Comparison of ENCODE assay signal across 14 cellular contexts in genomic region chr16:68273459-68273858, GRCh38. TPM values are rescaled to one million over a fixed set of nuclear protein-coding genes. Genes with fewer than 3 reads are reported as not detected.
A peak's percentile ranks its signal among the peaks of the same experiment; 100 is the strongest.
DNase-seq lines count a peak whose midpoint lies in the region; ATAC-seq and TF ChIP-seq lines count a peak whose summit lies in the region.
"Had no signal": no experiment of that assay in that cellular context is flagged by ENCODE, and none has a peak within 500 bp of the region (broad histone marks: within the 10 kb centered on the region; RNA-seq: fewer than 3 reads in every experiment).

No MANE protein-coding gene starts in this region.

- peaks cover 3% of the 10 kb centered on the region for H3K79me1 ChIP-seq in neuronal stem cell (ENCODE audit: low read depth, low read length)

- H2AK5ac ChIP-seq in neuronal stem cell (ENCODE audit: low read depth, low read length): no peak overlapping the region

- H3K36me3 ChIP-seq in Peyer's patch (peaks cover 0 to 16% (median 0%) of the 10 kb centered on the region in 3 donors), neuronal stem cell (replicated peaks in 1 of 2; ENCODE audit: control insufficient read depth in 2 of 2, insufficient read depth in 2 of 2, low read length in 2 of 2) (peaks cover 8 to 14% of the 10 kb centered on the region in 2 donors)
- H3K36me3 ChIP-seq: neutrophil had no signal

- H3K27ac ChIP-seq in Peyer's patch (peak overlapping the region in 3 of 4 donors; percentile 16 to 67 (median 53)), neuronal stem cell (replicated peaks; ENCODE audit: low read length) (no peak overlapping the region)
- H3K27ac ChIP-seq: neutrophil, PC-9 had no signal

- DNase-seq in activated T-cell treated with anti-CD3 and anti-CD28 coated beads, Interleukin-2, amount 50 U/mL, for 4 hours: no peak
- no peak for DNase-seq in activated T-cell treated with anti-CD3 and anti-CD28 coated beads, Interleukin-2, amount 50 U/mL, for 48 hours
- DNase-seq in Peyer's patch: no peak
- DNase-seq in central memory CD8-positive, alpha-beta T cell (ENCODE audit: low spot score in 2 of 2): no peak
- DNase-seq in stimulated activated naive CD8-positive, alpha-beta T cell treated with anti-CD3 and anti-CD28 coated beads, Interleukin-15, amount 100 ng/mL, for 72 hours: no peak
- DNase-seq in NCI-H82 treated with DMSO at 0.1 percent for 48 hours (lab: John Stamatoyannopoulos, UW; ENCODE audit: unreplicated experiment): no peak
- DNase-seq in NCI-H2081 treated with DMSO at 0.1 percent for 48 hours (lab: John Stamatoyannopoulos, UW): no peak
- DNase-seq in neuronal stem cell (ENCODE audit: low spot score): no peak
- DNase-seq: ACHN, H7, hippocampal formation, NCI-H446 treated with DMSO at 0.1 percent for 48 hours, PC-9 had no signal

- no peak for TF ChIP-seq CTCF in Peyer's patch (IDR thresholded peaks at IDR 0.05)

- no peak overlapping the region for H3K4ac ChIP-seq in neuronal stem cell (ENCODE audit: low read length)

- no peak overlapping the region for H2BK120ac ChIP-seq in neuronal stem cell (ENCODE audit: low read depth, low read length)

- H3K9ac ChIP-seq in neuronal stem cell (ENCODE audit: low read depth, low read length, poor library complexity): no peak overlapping the region

- H3K36me3 Mint-ChIP-seq in activated T-cell treated with anti-CD3 and anti-CD28 coated beads, Interleukin-2, amount 50 U/mL, for 4 hours (ENCODE audit: insufficient read depth): peaks cover 30% of the 10 kb centered on the region
- H3K36me3 Mint-ChIP-seq in central memory CD8-positive, alpha-beta T cell (ENCODE audit: insufficient read depth): peaks cover 21% of the 10 kb centered on the region

- no peak overlapping the region for H3K14ac ChIP-seq in neuronal stem cell (ENCODE audit: low read length)

- H2BK12ac ChIP-seq in neuronal stem cell (ENCODE audit: low read length): no peak overlapping the region

- H3K4me1 ChIP-seq in Peyer's patch: peaks cover 0 to 26% (median 13%) of the 10 kb centered on the region in 4 donors
- peaks cover 3% of the 10 kb centered on the region in 2 donors for H3K4me1 ChIP-seq in neuronal stem cell (ENCODE audit: control insufficient read depth in 2 of 2, insufficient read depth in 1 of 2, low read depth in 1 of 2, low read length in 2 of 2)

- H3K4me2 ChIP-seq in neuronal stem cell (ENCODE audit: insufficient read depth, low read length, poor library complexity, severe bottlenecking): no peak overlapping the region
- H3K4me2 ChIP-seq: PC-9 had no signal

- no peak overlapping the region for H2BK15ac ChIP-seq in neuronal stem cell (ENCODE audit: low read length)

- no CpG with 5 or more reads among the region's 5 CpGs for WGBS in neuronal stem cell (ENCODE audit: extremely low coverage in 2 of 2, insufficient read length in 2 of 2, insufficient replicate concordance in 1 of 2), 2 donors

- H3K4me1 Mint-ChIP-seq in activated T-cell treated with anti-CD3 and anti-CD28 coated beads, Interleukin-2, amount 50 U/mL, for 4 hours (ENCODE audit: low read depth): peaks cover 78% of the 10 kb centered on the region
- H3K4me1 Mint-ChIP-seq in central memory CD8-positive, alpha-beta T cell: peaks cover 40% of the 10 kb centered on the region
- peaks cover 80% of the 10 kb centered on the region for H3K4me1 Mint-ChIP-seq in stimulated activated naive CD8-positive, alpha-beta T cell treated with anti-CD3 and anti-CD28 coated beads, Interleukin-15, amount 100 ng/mL, for 72 hours

- H3K9me3 Mint-ChIP-seq in activated T-cell treated with anti-CD3 and anti-CD28 coated beads, Interleukin-2, amount 50 U/mL, for 4 hours: no peaks in the 10 kb centered on the region
- no peaks in the 10 kb centered on the region for H3K9me3 Mint-ChIP-seq in central memory CD8-positive, alpha-beta T cell
- no peaks in the 10 kb centered on the region for H3K9me3 Mint-ChIP-seq in stimulated activated naive CD8-positive, alpha-beta T cell treated with anti-CD3 and anti-CD28 coated beads, Interleukin-15, amount 100 ng/mL, for 72 hours

- no peak overlapping the region for H4K91ac ChIP-seq in neuronal stem cell (ENCODE audit: low read depth, low read length, poor library complexity)

- H2BK5ac ChIP-seq in neuronal stem cell (ENCODE audit: low read length): no peak overlapping the region

- H3K27ac Mint-ChIP-seq in central memory CD8-positive, alpha-beta T cell (ENCODE audit: low read depth): peak overlapping the region; percentile 42
- H3K27ac Mint-ChIP-seq in stimulated activated naive CD8-positive, alpha-beta T cell treated with anti-CD3 and anti-CD28 coated beads, Interleukin-15, amount 100 ng/mL, for 72 hours: peak overlapping the region; percentile 66 to 86

- no peak overlapping the region for H4K8ac ChIP-seq in neuronal stem cell (ENCODE audit: low read depth, low read length)

- H3K27me3 ChIP-seq in Peyer's patch (no peaks in the 10 kb centered on the region), neuronal stem cell (ENCODE audit: control insufficient read depth in 3 of 3, insufficient read depth in 3 of 3, low read depth in 1 of 3, low read length in 3 of 3) (no peaks in the 10 kb centered on the region)
- H3K27me3 ChIP-seq: neutrophil had no signal

- no peak overlapping the region for H3K23ac ChIP-seq in neuronal stem cell (ENCODE audit: low read depth, low read length, poor library complexity)

- H3K18ac ChIP-seq in neuronal stem cell (ENCODE audit: low read length): no peak overlapping the region

- no peaks in the 10 kb centered on the region for H3K9me3 ChIP-seq in Peyer's patch
- H3K9me3 ChIP-seq in neuronal stem cell (replicated peaks in 1 of 2; ENCODE audit: control insufficient read depth in 2 of 2, insufficient read depth in 1 of 2, low read depth in 1 of 2, low read length in 2 of 2): no peaks in the 10 kb centered on the region
- H3K9me3 ChIP-seq: neutrophil had no signal

- TF ChIP-seq POLR2A in Peyer's patch (IDR thresholded peaks at IDR 0.05): no peak

- ATAC-seq in activated T-cell treated with anti-CD3 and anti-CD28 coated beads, Interleukin-2, amount 50 U/mL, for 4 hours: no peak
- no peak for ATAC-seq in central memory CD8-positive, alpha-beta T cell (replicated peaks; ENCODE audit: extremely low read depth, poor library complexity, severe bottlenecking)
- no peak for ATAC-seq in stimulated activated naive CD8-positive, alpha-beta T cell treated with anti-CD3 and anti-CD28 coated beads, Interleukin-15, amount 100 ng/mL, for 72 hours

- H3K4me3 ChIP-seq in Peyer's patch (no peak overlapping the region), neuronal stem cell (ENCODE audit: low read length in 2 of 2) (no peak overlapping the region)
- H3K4me3 ChIP-seq: PC-9 had no signal

- no peak overlapping the region for H2AFZ ChIP-seq in neuronal stem cell (ENCODE audit: low read length)
- H2AFZ ChIP-seq: PC-9 had no signal

- no peaks in the 10 kb centered on the region for H3K27me3 Mint-ChIP-seq in activated T-cell treated with anti-CD3 and anti-CD28 coated beads, Interleukin-2, amount 50 U/mL, for 4 hours (ENCODE audit: low read depth)
- H3K27me3 Mint-ChIP-seq in central memory CD8-positive, alpha-beta T cell: no peaks in the 10 kb centered on the region
- no peaks in the 10 kb centered on the region for H3K27me3 Mint-ChIP-seq in stimulated activated naive CD8-positive, alpha-beta T cell treated with anti-CD3 and anti-CD28 coated beads, Interleukin-15, amount 100 ng/mL, for 72 hours

- peak overlapping the region; percentile 41 for H3K4me3 Mint-ChIP-seq in activated T-cell treated with anti-CD3 and anti-CD28 coated beads, Interleukin-2, amount 50 U/mL, for 4 hours
- peak overlapping the region; percentile 47 for H3K4me3 Mint-ChIP-seq in central memory CD8-positive, alpha-beta T cell
- peak overlapping the region; percentile 67 to 80 for H3K4me3 Mint-ChIP-seq in stimulated activated naive CD8-positive, alpha-beta T cell treated with anti-CD3 and anti-CD28 coated beads, Interleukin-15, amount 100 ng/mL, for 72 hours

RNA-seq across cellular contexts. Expression of gene SLC7A6, which starts 9.1 kb away (rescaled TPM):
- total RNA-seq in activated T-cell treated with anti-CD3 and anti-CD28 coated beads, Interleukin-2, amount 50 U/mL, for 4 hours: 100 to 1,000 TPM in 2 of 3 donors, 10 to 100 TPM in 1; 91.3 to 103 (median 103) TPM
- total RNA-seq in Peyer's patch: 10 to 100 TPM; 19.9 to 83.3 (median 46.4) TPM
- 9.0 TPM for polyA plus RNA-seq in neuronal stem cell (2013, experiment 1 of 2)
- 8.7 TPM for polyA plus RNA-seq in neuronal stem cell (2013, experiment 2 of 2)

RNA-seq across cellular contexts. Expression of gene PLA2G15, which starts 28.3 kb away (rescaled TPM):
- 10 to 100 TPM in 1 of 3 donors, 1 to 10 TPM in 2; 7.4 to 11.0 (median 7.9) TPM for total RNA-seq in activated T-cell treated with anti-CD3 and anti-CD28 coated beads, Interleukin-2, amount 50 U/mL, for 4 hours
- 10 to 100 TPM in 3 of 4 donors, 1 to 10 TPM in 1; 8.3 to 27.5 (median 17.6) TPM for total RNA-seq in Peyer's patch
- 5.4 TPM for polyA plus RNA-seq in neuronal stem cell (2013, experiment 1 of 2)
- 5.7 TPM for polyA plus RNA-seq in neuronal stem cell (2013, experiment 2 of 2)

RNA-seq across cellular contexts. Expression of gene SLC7A6OS, which starts 37.3 kb away (rescaled TPM):
- 10 to 100 TPM; 19.0 to 27.6 (median 21.5) TPM for total RNA-seq in activated T-cell treated with anti-CD3 and anti-CD28 coated beads, Interleukin-2, amount 50 U/mL, for 4 hours
- total RNA-seq in Peyer's patch: 10 to 100 TPM; 11.4 to 26.0 (median 18.3) TPM
- polyA plus RNA-seq in neuronal stem cell (2013, experiment 1 of 2): 11.8 TPM
- polyA plus RNA-seq in neuronal stem cell (2013, experiment 2 of 2): 12.4 TPM

RNA-seq across cellular contexts. Expression of gene PRMT7, which starts 37.4 kb away (rescaled TPM):
- total RNA-seq in activated T-cell treated with anti-CD3 and anti-CD28 coated beads, Interleukin-2, amount 50 U/mL, for 4 hours: 10 to 100 TPM; 60.3 to 66.8 (median 63.0) TPM
- 100 to 1,000 TPM in 1 of 4 donors, 10 to 100 TPM in 3; 36.6 to 145 (median 65.0) TPM for total RNA-seq in Peyer's patch
- polyA plus RNA-seq in neuronal stem cell (2013, experiment 1 of 2): 29.2 TPM
- 27.7 TPM for polyA plus RNA-seq in neuronal stem cell (2013, experiment 2 of 2)

RNA-seq across cellular contexts. Expression of gene ESRP2, which starts 37.5 kb away (rescaled TPM):
- total RNA-seq in activated T-cell treated with anti-CD3 and anti-CD28 coated beads, Interleukin-2, amount 50 U/mL, for 4 hours: 1 to 10 TPM in 1 of 3 donors, under 1 TPM in 2; 0.53 to 1.3 (median 0.68) TPM
- 10 to 100 TPM; 15.7 to 67.4 (median 40.9) TPM for total RNA-seq in Peyer's patch
- 0.15 TPM for polyA plus RNA-seq in neuronal stem cell (2013, experiment 1 of 2)
- 0.12 TPM for polyA plus RNA-seq in neuronal stem cell (2013, experiment 2 of 2)
